ENCODE assay signal across 8 cellular contexts in the genomic region with DNA sequence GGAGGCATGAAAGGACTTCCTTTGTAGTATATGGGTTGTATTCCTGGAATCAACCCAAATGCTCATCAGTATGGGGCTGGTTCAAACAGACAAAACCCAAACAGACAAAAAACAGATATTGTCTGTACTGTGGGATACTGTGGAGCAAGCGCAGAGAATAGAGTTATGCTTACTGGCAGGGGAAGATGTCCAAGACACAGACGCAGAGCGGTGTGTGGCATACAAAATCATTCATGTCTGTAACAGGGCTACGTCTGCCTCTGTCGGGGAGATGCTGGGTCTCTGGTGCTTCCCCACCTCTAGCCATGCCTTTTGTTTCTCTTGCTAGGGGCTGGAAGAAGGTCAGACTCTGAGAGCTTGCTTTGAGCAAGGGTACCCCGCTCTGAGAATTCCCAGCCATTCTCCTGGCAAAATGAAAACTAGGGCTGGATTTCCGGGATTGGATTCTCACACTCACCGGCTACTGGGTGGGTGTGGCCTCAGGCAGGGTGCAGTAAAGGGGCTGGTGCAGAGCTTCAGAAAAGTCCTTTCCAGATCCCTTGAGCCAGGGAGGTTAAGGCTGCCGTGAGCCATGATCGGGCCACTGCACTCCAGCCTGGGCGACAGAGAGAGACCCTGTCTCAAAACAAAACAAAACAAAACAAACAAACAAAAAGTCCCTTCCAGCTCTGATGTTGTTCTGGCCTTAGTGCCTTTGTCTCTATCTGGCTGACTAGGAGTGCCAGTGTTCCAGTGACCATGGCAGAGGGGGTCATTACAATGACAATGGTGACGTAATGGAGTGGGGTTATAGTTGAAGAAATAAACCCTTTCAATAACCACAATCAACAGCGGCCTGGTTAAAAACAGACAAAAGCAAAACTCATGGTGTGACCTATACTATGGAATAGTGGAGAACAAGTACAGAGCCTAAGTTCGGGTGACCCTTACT. TPM values are rescaled to one million over a fixed set of nuclear protein-coding genes. Genes with fewer than 3 reads are reported as not detected.
A peak's percentile ranks its signal among the peaks of the same experiment; 100 is the strongest.
DNase-seq lines count a peak whose midpoint lies in the region; ATAC-seq and TF ChIP-seq lines count a peak whose summit lies in the region.

No MANE protein-coding gene starts in this region.

- peaks cover 13 to 55% of the 10 kb centered on the region in 2 donors for H3K27me3 Mint-ChIP-seq in CD8-positive, alpha-beta memory T cell
- peaks cover 77% of the 10 kb centered on the region for H3K27me3 Mint-ChIP-seq in activated naive CD4-positive, alpha-beta T cell treated with anti-CD3 and anti-CD28 coated beads, Interleukin-2, amount 10 ng/mL, durations not matched to agents 7 days and 5 days

- CTCF ChIA-PET in CD8-positive, alpha-beta memory T cell (lab: Charles Lee): no interaction called here
- CTCF ChIA-PET in activated naive CD4-positive, alpha-beta T cell treated with anti-CD3 and anti-CD28 coated beads, Interleukin-2, amount 10 ng/mL, durations not matched to agents 7 days and 5 days (lab: Charles Lee): no interaction called here

- peak overlapping the region in 1 of 8 donors; percentile 37 for H3K27ac Mint-ChIP-seq in CD8-positive, alpha-beta memory T cell
- H3K27ac Mint-ChIP-seq in activated naive CD4-positive, alpha-beta T cell treated with anti-CD3 and anti-CD28 coated beads, Interleukin-2, amount 10 ng/mL, durations not matched to agents 7 days and 5 days: no peak overlapping the region

- POLR2A ChIA-PET in CD8-positive, alpha-beta memory T cell (lab: Charles Lee): no interaction called here

- peak overlapping the region; percentile 18 for H3K18ac ChIP-seq in neuronal stem cell (ENCODE audit: low read length)

- no peaks in the 10 kb centered on the region for H3K36me3 ChIP-seq in neuronal stem cell (replicated peaks in 1 of 2; ENCODE audit: control insufficient read depth in 2 of 2, insufficient read depth in 2 of 2, low read length in 2 of 2)
- no peaks in the 10 kb centered on the region for H3K36me3 ChIP-seq in CD8-positive, alpha-beta memory T cell (ENCODE audit: insufficient read depth, low read length)
- no peaks in the 10 kb centered on the region for H3K36me3 ChIP-seq in esophagus squamous epithelium

- H3K9me3 Mint-ChIP-seq in CD8-positive, alpha-beta memory T cell: peaks cover 0 to 7% (median 2%) of the 10 kb centered on the region in 5 donors
- peaks cover 4% of the 10 kb centered on the region for H3K9me3 Mint-ChIP-seq in activated naive CD4-positive, alpha-beta T cell treated with anti-CD3 and anti-CD28 coated beads, Interleukin-2, amount 10 ng/mL, durations not matched to agents 7 days and 5 days

- H2BK15ac ChIP-seq in neuronal stem cell (ENCODE audit: low read length): no peak overlapping the region

- no peak overlapping the region for H3K4me2 ChIP-seq in neuronal stem cell (ENCODE audit: insufficient read depth, low read length, poor library complexity, severe bottlenecking)

- no peak overlapping the region for H3K4me3 Mint-ChIP-seq in CD8-positive, alpha-beta memory T cell
- no peak overlapping the region for H3K4me3 Mint-ChIP-seq in activated naive CD4-positive, alpha-beta T cell treated with anti-CD3 and anti-CD28 coated beads, Interleukin-2, amount 10 ng/mL, durations not matched to agents 7 days and 5 days

- H3K4ac ChIP-seq in neuronal stem cell (ENCODE audit: low read length): no peak overlapping the region

- no peak overlapping the region for H4K91ac ChIP-seq in neuronal stem cell (ENCODE audit: low read depth, low read length, poor library complexity)

- H3K4me1 Mint-ChIP-seq in CD8-positive, alpha-beta memory T cell: peaks cover 0 to 8% (median 2%) of the 10 kb centered on the region in 3 donors
- peaks cover 12% of the 10 kb centered on the region for H3K4me1 Mint-ChIP-seq in activated naive CD4-positive, alpha-beta T cell treated with anti-CD3 and anti-CD28 coated beads, Interleukin-2, amount 10 ng/mL, durations not matched to agents 7 days and 5 days

- H3K9me3 ChIP-seq in neuronal stem cell (replicated peaks in 1 of 2; ENCODE audit: control insufficient read depth in 2 of 2, insufficient read depth in 1 of 2, low read depth in 1 of 2, low read length in 2 of 2): peaks cover 0 to 3% of the 10 kb centered on the region in 2 donors
- no peaks in the 10 kb centered on the region for H3K9me3 ChIP-seq in CD8-positive, alpha-beta memory T cell (ENCODE audit: low read length)
- H3K9me3 ChIP-seq in esophagus squamous epithelium: no peaks in the 10 kb centered on the region

- H2AFZ ChIP-seq in neuronal stem cell (ENCODE audit: low read length): peak overlapping the region; percentile 85

- intact Hi-C loops in esophagus squamous epithelium (cut with DNase I): no loop called here

- no peak overlapping the region for H3K23ac ChIP-seq in neuronal stem cell (ENCODE audit: low read depth, low read length, poor library complexity)

- H2BK5ac ChIP-seq in neuronal stem cell (ENCODE audit: low read length): no peak overlapping the region

- TF ChIP-seq POLR2A in esophagus squamous epithelium (IDR thresholded peaks at IDR 0.05): no peak

- no peak for ATAC-seq in HG02840 (IDR thresholded peaks at IDR 0.05; ENCODE audit: low FRiP score, unreplicated experiment)

- DNase-seq in GM03348 (ENCODE audit: low spot score): peak; percentile 52
- DNase-seq in NCI-H345 treated with DMSO at 0.1 percent for 48 hours (lab: John Stamatoyannopoulos, UW; ENCODE audit: unreplicated experiment): peak; percentile 58
- no peak for DNase-seq in epithelial cell of proximal tubule (ENCODE audit: low read depth)
- peak; percentile 86 for DNase-seq in neuronal stem cell (ENCODE audit: low spot score)
- DNase-seq in CD8-positive, alpha-beta memory T cell: no peak
- DNase-seq in esophagus squamous epithelium (lab: John Stamatoyannopoulos, UW): no peak
- DNase-seq in activated naive CD4-positive, alpha-beta T cell treated with anti-CD3 and anti-CD28 coated beads, Interleukin-2, amount 10 ng/mL, durations not matched to agents 7 days and 5 days: no peak

- H3K9ac ChIP-seq in neuronal stem cell (ENCODE audit: low read depth, low read length, poor library complexity): no peak overlapping the region

- no peak overlapping the region for H3K14ac ChIP-seq in neuronal stem cell (ENCODE audit: low read length)

- no peaks in the 10 kb centered on the region for H3K36me3 Mint-ChIP-seq in CD8-positive, alpha-beta memory T cell
- no peaks in the 10 kb centered on the region for H3K36me3 Mint-ChIP-seq in activated naive CD4-positive, alpha-beta T cell treated with anti-CD3 and anti-CD28 coated beads, Interleukin-2, amount 10 ng/mL, durations not matched to agents 7 days and 5 days

- H3K27ac ChIP-seq in neuronal stem cell (replicated peaks; ENCODE audit: low read length) (no peak overlapping the region), esophagus squamous epithelium (no peak overlapping the region)
- H3K27ac ChIP-seq in CD8-positive, alpha-beta memory T cell (ENCODE audit: low read depth, low read length): no peak overlapping the region

- H3K79me1 ChIP-seq in neuronal stem cell (ENCODE audit: low read depth, low read length): no peaks in the 10 kb centered on the region

- H2AK5ac ChIP-seq in neuronal stem cell (ENCODE audit: low read depth, low read length): peak overlapping the region; percentile 22

- H3K4me1 ChIP-seq in neuronal stem cell (ENCODE audit: control insufficient read depth in 2 of 2, insufficient read depth in 1 of 2, low read depth in 1 of 2, low read length in 2 of 2): peaks cover 4 to 11% of the 10 kb centered on the region in 2 donors
- no peaks in the 10 kb centered on the region for H3K4me1 ChIP-seq in CD8-positive, alpha-beta memory T cell (ENCODE audit: insufficient read depth, low read length)
- peaks cover 0 to 14% (median 3%) of the 10 kb centered on the region in 3 donors for H3K4me1 ChIP-seq in esophagus squamous epithelium

- no peak overlapping the region for H4K8ac ChIP-seq in neuronal stem cell (ENCODE audit: low read depth, low read length)

- peaks cover 12 to 67% (median 39%) of the 10 kb centered on the region in 3 experiments for H3K27me3 ChIP-seq in neuronal stem cell (ENCODE audit: control insufficient read depth in 3 of 3, insufficient read depth in 3 of 3, low read depth in 1 of 3, low read length in 3 of 3)
- peaks cover 3% of the 10 kb centered on the region for H3K27me3 ChIP-seq in CD8-positive, alpha-beta memory T cell (ENCODE audit: insufficient read depth, low read length, poor library complexity, severe bottlenecking)
- peaks cover 0 to 52% (median 9%) of the 10 kb centered on the region in 4 donors for H3K27me3 ChIP-seq in esophagus squamous epithelium

- H3K4me3 ChIP-seq in epithelial cell of proximal tubule (ENCODE audit: low read depth, low read length) (peak overlapping the region; percentile 10), neuronal stem cell (ENCODE audit: low read length in 2 of 2) (no peak overlapping the region), esophagus squamous epithelium (no peak overlapping the region)
- H3K4me3 ChIP-seq in CD8-positive, alpha-beta memory T cell (ENCODE audit: low read length): no peak overlapping the region

- TF ChIP-seq CTCF in epithelial cell of proximal tubule (conservative IDR thresholded peaks at IDR 0.05; ENCODE audit: low read depth, low read length) (no peak), esophagus squamous epithelium (IDR thresholded peaks at IDR 0.05) (no peak)

- no CpG with 5 or more reads among the region's 14 CpGs for WGBS in neuronal stem cell (ENCODE audit: extremely low coverage in 2 of 2, insufficient read length in 2 of 2, insufficient replicate concordance in 1 of 2), 2 donors
- WGBS in esophagus squamous epithelium, 2 donors: 25 to 43% methylated on average over 11 to 12 of the region's 14 CpGs

- H2BK120ac ChIP-seq in neuronal stem cell (ENCODE audit: low read depth, low read length): no peak overlapping the region

- H2BK12ac ChIP-seq in neuronal stem cell (ENCODE audit: low read length): no peak overlapping the region

RNA-seq across cellular contexts. Expression of gene ABCC8, which starts 2.9 kb away (rescaled TPM):
- total RNA-seq in epithelial cell of proximal tubule (not detected in 2 replicates), esophagus squamous epithelium (under 1 TPM in 1 of 4 donors, not detected in 3; under 0.01 TPM)
- polyA plus RNA-seq in neuronal stem cell (2013, experiment 1 of 2): 0.85 TPM
- 0.51 TPM for polyA plus RNA-seq in neuronal stem cell (2013, experiment 2 of 2)
- total RNA-seq in CD8-positive, alpha-beta memory T cell: not detected
- not detected for polyA plus RNA-seq in CD8-positive, alpha-beta memory T cell

Comparison
In these comparisons a context has a peak if more than half of its experiments do, and no peak if none do; other contexts are left out.
1. DNase-seq: peak in GM03348 (single experiment), NCI-H345 treated with DMSO at 0.1 percent for 48 hours (single experiment) and neuronal stem cell (single experiment); none in epithelial cell of proximal tubule (single experiment), CD8-positive, alpha-beta memory T cell (0 of 5), esophagus squamous epithelium (single experiment) and activated naive CD4-positive, alpha-beta T cell treated with anti-CD3 and anti-CD28 coated beads, Interleukin-2, amount 10 ng/mL, durations not matched to agents 7 days and 5 days (single experiment).